ENCODE assay signal across 1 cellular context in genomic region chr13:19601749-19602725, GRCh38.
A peak's percentile ranks its signal among the peaks of the same experiment; 100 is the strongest.
TF ChIP-seq lines count a peak whose summit lies in the region.

No MANE protein-coding gene starts in this region.

TF ChIP-seq in K562, 482 proteins besides CTCF, POLR2A, EP300 and RAD21 (continued from another document and continues in another):
- TF ChIP-seq MGA (IDR thresholded peaks at IDR 0.05) (no peak), E2F4 (CRISPR knock-in tag; IDR thresholded peaks at IDR 0.05; ENCODE audit: low read depth) (no peak), ETV5 (CRISPR knock-in tag; IDR thresholded peaks at IDR 0.05; ENCODE audit: low read depth) (peak; percentile 45; the same call in 1 of the 2 replicates), PTBP1 (IDR thresholded peaks at IDR 0.05; ENCODE audit: low read depth, low read length) (no peak), E4F1 (CRISPR knock-in tag; IDR thresholded peaks at IDR 0.05; ENCODE audit: borderline replicate concordance) (no peak), NCOA6 (IDR thresholded peaks at IDR 0.05) (no peak), HMG20A (CRISPR knock-in tag; conservative IDR thresholded peaks at IDR 0.05) (no peak), ZNF253 (CRISPR knock-in tag; conservative IDR thresholded peaks at IDR 0.05) (no peak), E2F6 (IDR thresholded peaks at IDR 0.05; ENCODE audit: borderline replicate concordance in 1 of 2, extremely low read depth in 1 of 2, insufficient read depth in 1 of 2, insufficient read length in 1 of 2, low read depth in 1 of 2, low read length in 1 of 2, poor library complexity in 1 of 2, severe bottlenecking in 1 of 2) (peak; percentile 52 to 91), POLR3G (IDR thresholded peaks at IDR 0.05; ENCODE audit: extremely low read depth, insufficient read length, insufficient replicate concordance) (no peak), PTTG1 (tag; IDR thresholded peaks at IDR 0.05; ENCODE audit: low read depth) (no peak), SMAD4 (CRISPR knock-in tag; conservative IDR thresholded peaks at IDR 0.05) (peak; percentile 38; the same call in 1 of the 2 replicates), SMARCA5 (IDR thresholded peaks at IDR 0.05) (no peak), CTBP1 (IDR thresholded peaks at IDR 0.05; ENCODE audit: borderline replicate concordance) (0 out of 2 replicates have a peak, but pooled peaks have one; percentile 16), XRCC5 (IDR thresholded peaks at IDR 0.05; ENCODE audit: low read depth, low read length) (no peak), ZNF121 (CRISPR knock-in tag; conservative IDR thresholded peaks at IDR 0.05) (no peak), ELF4 (CRISPR knock-in tag; IDR thresholded peaks at IDR 0.05) (no peak), ATF2 (CRISPR knock-in tag; IDR thresholded peaks at IDR 0.05) (no peak), CREB5 (CRISPR knock-in tag; IDR thresholded peaks at IDR 0.05) (no peak), POLR2G (IDR thresholded peaks at IDR 0.05; ENCODE audit: low read depth, low read length) (peak; percentile 88), NEUROD1 (IDR thresholded peaks at IDR 0.05; ENCODE audit: borderline replicate concordance, low read depth, low read length, partially characterized antibody) (no peak), GABPA (tag; conservative IDR thresholded peaks at IDR 0.05; ENCODE audit: low read depth) (peak; percentile 67), RB1 (IDR thresholded peaks at IDR 0.05; ENCODE audit: low read depth) (0 out of 2 replicates have a peak, but pooled peaks have one; percentile 10)
